28 cellular contexts compared by ENCODE assay signal in the genomic region with DNA sequence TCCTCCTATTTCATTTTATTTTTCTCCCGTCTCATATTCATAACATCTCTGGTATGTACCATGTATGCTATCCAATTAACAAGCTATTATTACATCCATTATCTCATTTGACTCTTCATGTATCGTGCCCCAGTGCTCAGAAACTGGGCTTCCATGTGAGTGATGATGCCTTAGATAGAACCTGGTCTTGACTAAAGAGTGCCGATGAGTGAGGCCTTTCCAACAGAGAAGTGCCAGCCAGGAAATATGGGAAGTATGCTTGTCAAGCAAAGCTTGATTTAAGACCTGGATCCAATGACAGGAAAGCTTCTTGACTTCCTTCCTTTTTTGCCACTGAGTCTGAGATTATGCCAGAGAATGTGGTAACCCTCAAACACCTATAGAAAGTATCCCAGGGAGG.
"Had no signal": no experiment of that assay in that cellular context is flagged by ENCODE, and none has a peak within 500 bp of the region (broad histone marks: within the 10 kb centered on the region; RNA-seq: fewer than 3 reads in every experiment).

No MANE protein-coding gene starts in this region.

- H3K4me3 ChIP-seq: pancreas, prostate gland, right lobe of liver, sigmoid colon, suprapubic skin, testis, tibial artery, transverse colon, upper lobe of right lung, uterus had no signal

- H3K4me1 ChIP-seq: pancreas, prostate gland, sigmoid colon, suprapubic skin, testis, tibial artery, transverse colon, upper lobe of right lung, uterus had no signal

- H3K4me3 Mint-ChIP-seq: naive thymus-derived CD8-positive, alpha-beta T cell; natural killer cell treated with Interleukin-12 subunit alpha and Interleukin-12 subunit beta and Interleukin-15 and Interleukin-18, amount 100 ng/mL, for 72 hours; nephron progenitor cell; neural crest cell; stimulated activated memory B cell treated with anti-CD40 and anti-IgM and Interleukin-4, amounts not matched to agents 10 μg/mL and 1 μg/mL and 100 μg/mL, for 72 hours; stimulated activated naive CD8-positive, alpha-beta T cell treated with anti-CD3 and anti-CD28 coated beads, Interleukin-15, amount 100 ng/mL, for 72 hours; type B pancreatic cell had no signal

- H3K9me3 ChIP-seq: neutrophil, pancreas, prostate gland, right lobe of liver, sigmoid colon, suprapubic skin, testis, tibial artery, transverse colon, upper lobe of right lung, uterus had no signal

- H3K27me3 ChIP-seq: neutrophil, pancreas, sigmoid colon, suprapubic skin, testis, tibial artery, transverse colon, upper lobe of right lung, uterus had no signal

- H3K4me1 Mint-ChIP-seq: naive thymus-derived CD8-positive, alpha-beta T cell; nephron progenitor cell; neural crest cell; stimulated activated memory B cell treated with anti-CD40 and anti-IgM and Interleukin-4, amounts not matched to agents 10 μg/mL and 1 μg/mL and 100 μg/mL, for 72 hours; stimulated activated naive CD8-positive, alpha-beta T cell treated with anti-CD3 and anti-CD28 coated beads, Interleukin-15, amount 100 ng/mL, for 72 hours had no signal

- H3K27me3 Mint-ChIP-seq: stimulated activated memory B cell treated with anti-CD40 and anti-IgM and Interleukin-4, amounts not matched to agents 10 μg/mL and 1 μg/mL and 100 μg/mL, for 72 hours; stimulated activated naive CD8-positive, alpha-beta T cell treated with anti-CD3 and anti-CD28 coated beads, Interleukin-15, amount 100 ng/mL, for 72 hours; type B pancreatic cell had no signal

- ATAC-seq: naive thymus-derived CD8-positive, alpha-beta T cell; natural killer cell treated with Interleukin-12 subunit alpha and Interleukin-12 subunit beta and Interleukin-15 and Interleukin-18, amount 100 ng/mL, for 72 hours; pancreas; right cardiac atrium; right lobe of liver; stimulated activated memory B cell treated with anti-CD40 and anti-IgM and Interleukin-4, amounts not matched to agents 10 μg/mL and 1 μg/mL and 100 μg/mL, for 72 hours; stimulated activated naive CD8-positive, alpha-beta T cell treated with anti-CD3 and anti-CD28 coated beads, Interleukin-15, amount 100 ng/mL, for 72 hours; stimulated activated naive CD8-positive, alpha-beta T cell treated with anti-CD3 and anti-CD28 coated beads, Interleukin-15, Interleukin-2, amounts not matched to agents 100 U/mL and 50 U/mL, for 24 hours; upper lobe of right lung had no signal

- DNase-seq: naive thymus-derived CD8-positive, alpha-beta T cell; nephron progenitor cell; nucleus accumbens; pancreas; right lobe of liver; sigmoid colon; small intestine; stimulated activated CD4-positive, alpha-beta T cell treated with anti-CD3 and anti-CD28 coated beads, Interleukin-1b, Interleukin-23, amount 100 ng/mL, for 48 hours; stimulated activated CD4-positive, alpha-beta T cell treated with anti-CD3 and anti-CD28 coated beads, Interleukin-4, amount 100 ng/mL, for 1 hour; stimulated activated CD4-positive, alpha-beta T cell treated with anti-CD3 and anti-CD28 coated beads, Interleukin-4, amount 100 ng/mL, for 4 hours; stimulated activated CD8-positive, alpha-beta memory T cell treated with anti-CD3 and anti-CD28 coated beads, Interleukin-4, amount 100 ng/mL, for 48 hours; stimulated activated naive CD4-positive, alpha-beta T cell; stimulated activated naive CD8-positive, alpha-beta T cell treated with anti-CD3 and anti-CD28 coated beads, Interleukin-15, amount 100 ng/mL, for 72 hours; stimulated activated naive CD8-positive, alpha-beta T cell treated with anti-CD3 and anti-CD28 coated beads, Interleukin-15, Interleukin-2, amounts not matched to agents 100 U/mL and 50 U/mL, for 24 hours; substantia nigra; testis; tibial artery; transverse colon; upper lobe of right lung; uterus had no signal

- FAIRE-seq: pancreas, small intestine had no signal

- H3K27ac ChIP-seq: neutrophil, pancreas, prostate gland, right lobe of liver, sigmoid colon, suprapubic skin, testis, tibial artery, transverse colon, upper lobe of right lung, uterus had no signal

- H3K36me3 ChIP-seq: neutrophil, pancreas, prostate gland, right lobe of liver, sigmoid colon, suprapubic skin, tibial artery, transverse colon, upper lobe of right lung, uterus had no signal

- H3K36me3 Mint-ChIP-seq: naive thymus-derived CD8-positive, alpha-beta T cell; natural killer cell treated with Interleukin-12 subunit alpha and Interleukin-12 subunit beta and Interleukin-15 and Interleukin-18, amount 100 ng/mL, for 72 hours; stimulated activated memory B cell treated with anti-CD40 and anti-IgM and Interleukin-4, amounts not matched to agents 10 μg/mL and 1 μg/mL and 100 μg/mL, for 72 hours; type B pancreatic cell had no signal

- H3K27ac Mint-ChIP-seq: naive thymus-derived CD8-positive, alpha-beta T cell; natural killer cell treated with Interleukin-12 subunit alpha and Interleukin-12 subunit beta and Interleukin-15 and Interleukin-18, amount 100 ng/mL, for 72 hours; nephron progenitor cell; stimulated activated memory B cell treated with anti-CD40 and anti-IgM and Interleukin-4, amounts not matched to agents 10 μg/mL and 1 μg/mL and 100 μg/mL, for 72 hours; stimulated activated naive CD8-positive, alpha-beta T cell treated with anti-CD3 and anti-CD28 coated beads, Interleukin-15, amount 100 ng/mL, for 72 hours; type B pancreatic cell had no signal

- H3K9me3 Mint-ChIP-seq: naive thymus-derived CD8-positive, alpha-beta T cell; natural killer cell treated with Interleukin-12 subunit alpha and Interleukin-12 subunit beta and Interleukin-15 and Interleukin-18, amount 100 ng/mL, for 72 hours; neural crest cell; stimulated activated memory B cell treated with anti-CD40 and anti-IgM and Interleukin-4, amounts not matched to agents 10 μg/mL and 1 μg/mL and 100 μg/mL, for 72 hours; stimulated activated naive CD8-positive, alpha-beta T cell treated with anti-CD3 and anti-CD28 coated beads, Interleukin-15, amount 100 ng/mL, for 72 hours; type B pancreatic cell had no signal
